In genomic region chr4:128565565-128566186, GRCh38 we compare ENCODE assay signal across 8 cellular contexts.
A peak's percentile ranks its signal among the peaks of the same experiment; 100 is the strongest.
DNase-seq lines count a peak whose midpoint lies in the region; ATAC-seq and TF ChIP-seq lines count a peak whose summit lies in the region.

No MANE protein-coding gene starts in this region.

- RAD21 ChIA-PET in HCT116 (lab: Charles Lee; ENCODE audit: low non-redundant PET in 1 of 2, low total read pairs in 2 of 2, uncharacterized antibody in 2 of 2, unreplicated experiment in 2 of 2): interaction anchor here in 1 of 2 experiments (0.6 kb wide), 1 partner anchor 481 kb away, joined by 5 read pairs; no protein-coding TSS in a partner anchor

- TF ChIP-seq POLR2A in HCT116 (IDR thresholded peaks at IDR 0.05; ENCODE audit: borderline replicate concordance, extremely low read depth, insufficient read depth, insufficient read length): no peak

- H3K27ac ChIP-seq in HCT116 (ENCODE audit: low read depth, low read length): no peak overlapping the region

- H3K4me2 ChIP-seq in HCT116 (ENCODE audit: low read length): no peak overlapping the region

- H2AFZ ChIP-seq in HCT116 (ENCODE audit: low read depth, low read length, poor library complexity, severe bottlenecking): no peak overlapping the region

- H4K20me1 ChIP-seq in HCT116 (ENCODE audit: insufficient read depth): no peaks in the 10 kb centered on the region

- TF ChIP-seq CTCF in HCT116 (IDR thresholded peaks at IDR 0.05 in 2 of 3, conservative IDR thresholded peaks at IDR 0.05 in 1 of 3; ENCODE audit: borderline replicate concordance in 1 of 3, insufficient read depth in 1 of 3, low read depth in 2 of 3, low read length in 2 of 3) (peak; percentile 78 to 86 (median 79); a peak in 5 of 6 replicates), fibroblast of pulmonary artery (IDR thresholded peaks at IDR 0.05; ENCODE audit: low read length, missing control alignments) (peak; percentile 62)

- no TSS peak for BruUV-seq in HCT116 (replicated peaks; lab: Mats Ljungman, UMichigan)

- no peak overlapping the region for H3K9ac ChIP-seq in HCT116 (ENCODE audit: low read length)

- ATAC-seq in HCT116 (peak; percentile 98), GM21526 (IDR thresholded peaks at IDR 0.05; ENCODE audit: low FRiP score, unreplicated experiment) (no peak)

- CTCF ChIA-PET in HCT116 (lab: Charles Lee): no interaction called here

- no peaks in the 10 kb centered on the region for H3K36me3 ChIP-seq in HCT116 (ENCODE audit: control insufficient read depth in 1 of 2, insufficient read depth in 2 of 2, low read length in 2 of 2)

- H3K4me3 ChIP-seq in HCT116 (replicated peaks in 1 of 2; ENCODE audit: low read depth in 1 of 2, low read length in 2 of 2) (no peak overlapping the region), fibroblast of pulmonary artery (replicated peaks; ENCODE audit: low read depth, low read length) (no peak overlapping the region)

- DNase-seq in DMS 273 (lab: John Stamatoyannopoulos, UW; ENCODE audit: unreplicated experiment) (peak; percentile 38), DMS 273 treated with DMSO at 0.1 percent for 48 hours (lab: John Stamatoyannopoulos, UW) (no peak), HCT116 (ENCODE audit: low read depth, low spot score) (peak; percentile 46), RKO (ENCODE audit: low spot score) (peak; percentile 67), fibroblast of pulmonary artery (ENCODE audit: low read depth) (peak; percentile 71), pons (ENCODE audit: low spot score) (peak; percentile 24), NK-92 (lab: John Stamatoyannopoulos, UW; ENCODE audit: unreplicated experiment) (no peak)

- no peaks in the 10 kb centered on the region for H3K4me1 ChIP-seq in HCT116 (ENCODE audit: control insufficient read depth in 1 of 2, insufficient read depth in 2 of 2, low read length in 2 of 2)

- no peaks in the 10 kb centered on the region for H3K27me3 ChIP-seq in HCT116 (ENCODE audit: insufficient read depth, low read length)

- intact Hi-C loops in HCT116 (cut with micrococcal nuclease): loop anchor here (1.0 to 10.0 kb wide), 4 partner anchors 181 to 371 kb away; partner anchors contain the start of gene JADE1

- no peaks in the 10 kb centered on the region for H3K9me2 ChIP-seq in HCT116 (ENCODE audit: insufficient read depth)

- POLR2A ChIA-PET in HCT116 (lab: Charles Lee): no interaction called here

- no peaks in the 10 kb centered on the region for H3K79me2 ChIP-seq in HCT116 (ENCODE audit: insufficient read depth, low read length)

- H3K9me3 ChIP-seq in HCT116 (ENCODE audit: control insufficient read depth in 1 of 2, insufficient read depth in 1 of 2, low read depth in 1 of 2, low read length in 2 of 2): no peaks in the 10 kb centered on the region

- TF ChIP-seq RAD21 in HCT116 (IDR thresholded peaks at IDR 0.05; ENCODE audit: low read depth): peak; percentile 90

TF ChIP-seq in HCT116, 20 proteins besides CTCF, POLR2A, EP300 and RAD21:
- TF ChIP-seq EZH2 (IDR thresholded peaks at IDR 0.05) (no peak), CBX3 (IDR thresholded peaks at IDR 0.05; ENCODE audit: low read depth) (no peak), SRF (IDR thresholded peaks at IDR 0.05; ENCODE audit: low read depth) (no peak), EZH2phosphoT487 (IDR thresholded peaks at IDR 0.05; ENCODE audit: borderline replicate concordance) (no peak), EGR1 (IDR thresholded peaks at IDR 0.05; ENCODE audit: low read depth) (no peak), SIN3A (IDR thresholded peaks at IDR 0.05; ENCODE audit: low read depth) (no peak), ZFX (IDR thresholded peaks at IDR 0.05) (no peak), REST (IDR thresholded peaks at IDR 0.05; ENCODE audit: low read depth) (no peak), SP1 (IDR thresholded peaks at IDR 0.05; ENCODE audit: low read depth) (no peak), JUND (IDR thresholded peaks at IDR 0.05) (no peak), FOSL1 (IDR thresholded peaks at IDR 0.05; ENCODE audit: low read depth) (no peak), POLR2AphosphoS5 (IDR thresholded peaks at IDR 0.05; ENCODE audit: low read depth, low read length) (no peak)
- TF ChIP-seq, protein P1, sequence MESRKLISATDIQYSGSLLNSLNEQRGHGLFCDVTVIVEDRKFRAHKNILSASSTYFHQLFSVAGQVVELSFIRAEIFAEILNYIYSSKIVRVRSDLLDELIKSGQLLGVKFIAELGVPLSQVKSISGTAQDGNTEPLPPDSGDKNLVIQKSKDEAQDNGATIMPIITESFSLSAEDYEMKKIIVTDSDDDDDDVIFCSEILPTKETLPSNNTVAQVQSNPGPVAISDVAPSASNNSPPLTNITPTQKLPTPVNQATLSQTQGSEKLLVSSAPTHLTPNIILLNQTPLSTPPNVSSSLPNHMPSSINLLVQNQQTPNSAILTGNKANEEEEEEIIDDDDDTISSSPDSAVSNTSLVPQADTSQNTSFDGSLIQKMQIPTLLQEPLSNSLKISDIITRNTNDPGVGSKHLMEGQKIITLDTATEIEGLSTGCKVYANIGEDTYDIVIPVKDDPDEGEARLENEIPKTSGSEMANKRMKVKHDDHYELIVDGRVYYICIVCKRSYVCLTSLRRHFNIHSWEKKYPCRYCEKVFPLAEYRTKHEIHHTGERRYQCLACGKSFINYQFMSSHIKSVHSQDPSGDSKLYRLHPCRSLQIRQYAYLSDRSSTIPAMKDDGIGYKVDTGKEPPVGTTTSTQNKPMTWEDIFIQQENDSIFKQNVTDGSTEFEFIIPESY (IDR thresholded peaks at IDR 0.05; ENCODE audit: extremely low read depth, insufficient replicate concordance, low read length): no peak

Comparison
In these comparisons a context has a peak if more than half of its experiments do, and no peak if none do; other contexts are left out.
1. DNase-seq: peak in DMS 273 (single experiment), HCT116 (single experiment), RKO (single experiment), fibroblast of pulmonary artery (single experiment) and pons (single experiment); none in DMS 273 treated with DMSO at 0.1 percent for 48 hours (single experiment) and NK-92 (single experiment).